Comparison of ENCODE assay signal across 18 cellular contexts in the genomic region with DNA sequence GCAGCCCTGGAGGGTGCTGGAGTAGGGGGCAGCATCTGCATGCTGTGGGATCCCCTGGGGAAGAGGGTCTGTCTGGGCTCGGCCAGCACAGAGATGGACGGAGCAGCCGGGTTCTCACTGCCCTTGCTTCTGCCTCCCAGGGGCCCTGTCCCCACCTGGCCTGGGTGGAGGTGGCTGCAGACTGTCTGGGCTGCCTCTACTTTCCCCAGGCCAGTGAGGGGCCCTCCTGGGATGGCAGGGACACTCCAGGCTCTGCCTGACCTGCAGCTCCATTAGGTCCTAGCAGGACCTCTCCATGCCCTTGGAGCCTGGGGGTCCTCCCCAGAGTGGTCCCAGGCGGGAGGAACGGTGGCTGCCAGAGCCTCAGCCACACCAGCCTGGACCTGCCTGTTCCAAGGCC.
DNase-seq lines count a peak whose midpoint lies in the region; ATAC-seq and TF ChIP-seq lines count a peak whose summit lies in the region.
"Had no signal": no experiment of that assay in that cellular context is flagged by ENCODE, and none has a peak within 500 bp of the region (broad histone marks: within the 10 kb centered on the region; RNA-seq: fewer than 3 reads in every experiment).

No MANE protein-coding gene starts in this region.

- DNase-seq in Right ventricle myocardium superior, result peak; percentile 36
- no peak for DNase-seq in cardiac septum (ENCODE audit: low spot score)
- peak; percentile 82 for DNase-seq in chondrocyte (ENCODE audit: low spot score)
- DNase-seq in lower lobe of right lung, result peak; percentile 35
- peak; percentile 44 to 67 for DNase-seq in aorta
- DNase-seq in NCI-H2029 treated with DMSO at 0.1 percent for 48 hours (lab: John Stamatoyannopoulos, UW), result no peak
- DNase-seq in GM19238 (ENCODE audit: insufficient read length, low spot score), result no peak
- DNase-seq in RWPE1 (ENCODE audit: low spot score), result no peak
- DNase-seq: Calu3; CD4-positive, CD25-positive, alpha-beta regulatory T cell; IMR-90; NCI-H1417; NCI-H2081; NCI-H226; NCI-H526; RPMI8226 had no signal

- intact Hi-C loops in Right ventricle myocardium superior (cut with DNase I) (loop anchor here (5.0 kb wide), 1 partner anchor 77 kb away; the partner anchor contains the start of gene INPP5A), cardiac septum (cut with DNase I) (loop anchor here (5.0 kb wide), 1 partner anchor 77 kb away; the partner anchor contains the start of gene INPP5A), lower lobe of right lung (cut with DNase I) (loop anchor here (5.0 kb wide), 1 partner anchor 177 kb away; no protein-coding TSS in a partner anchor), aorta (cut with DNase I) (loop anchor here in 1 of 2 donors (5.0 kb wide), 1 partner anchor 37 kb away; no protein-coding TSS in a partner anchor)

- H3K27ac ChIP-seq in lower lobe of right lung, result no peak overlapping the region
- H3K27ac ChIP-seq in aorta (ENCODE audit: low read depth in 1 of 2, low read length in 2 of 2), result no peak overlapping the region
- no peak overlapping the region for H3K27ac ChIP-seq in RWPE1

- peaks cover 4% of the 10 kb centered on the region for H3K4me1 Mint-ChIP-seq in chondrocyte (ENCODE audit: low read depth)

- no peak overlapping the region for H3K4me3 ChIP-seq in lower lobe of right lung
- H3K4me3 ChIP-seq in aorta (ENCODE audit: low read length in 2 of 2), result no peak overlapping the region
- H3K4me3 ChIP-seq: GM12878 had no signal

- H3K27me3 ChIP-seq in lower lobe of right lung (ENCODE audit: low read depth) (peaks cover 10% of the 10 kb centered on the region), aorta (ENCODE audit: control insufficient read depth in 1 of 2, insufficient read depth in 2 of 2, low read length in 1 of 2) (no peaks in the 10 kb centered on the region)

- H3K4me3 Mint-ChIP-seq in chondrocyte (ENCODE audit: unreplicated experiment), result no peak overlapping the region
- H3K4me3 Mint-ChIP-seq: CD4-positive, CD25-positive, alpha-beta regulatory T cell had no signal

- WGBS in aorta, 2 donors, result 93% methylated on average over 5 of the region's 5 CpGs

- no peaks in the 10 kb centered on the region for H3K36me3 Mint-ChIP-seq in chondrocyte (ENCODE audit: low read depth)
- H3K36me3 Mint-ChIP-seq: CD4-positive, CD25-positive, alpha-beta regulatory T cell had no signal

- no peak for ATAC-seq in Right ventricle myocardium superior (ENCODE audit: poor library complexity)
- no peak for ATAC-seq in lower lobe of right lung
- no peak for ATAC-seq in aorta (ENCODE audit: low FRiP score)
- ATAC-seq: GM12878, HCT116 had no signal

- POLR2A ChIA-PET in RWPE1 (lab: Yijun Ruan, JAX; ENCODE audit: low non-redundant PET), result no interaction called here

- H3K9me3 ChIP-seq in lower lobe of right lung, result no peaks in the 10 kb centered on the region
- no peaks in the 10 kb centered on the region for H3K9me3 ChIP-seq in aorta (ENCODE audit: control insufficient read depth, low read length)

- CTCF ChIA-PET in RWPE1 (lab: Yijun Ruan, JAX), result interaction anchor here (0.7 to 2.4 kb wide), 3 partner anchors 117 to 178 kb away, joined by 3 to 8 read pairs (median 3); no protein-coding TSS in a partner anchor

- H3K27me3 Mint-ChIP-seq in chondrocyte (ENCODE audit: low read depth), result no peaks in the 10 kb centered on the region

- H3K9me3 Mint-ChIP-seq in chondrocyte (ENCODE audit: low read depth), result no peaks in the 10 kb centered on the region
- H3K9me3 Mint-ChIP-seq: CD4-positive, CD25-positive, alpha-beta regulatory T cell had no signal

- H3K27ac Mint-ChIP-seq in chondrocyte (ENCODE audit: unreplicated experiment), result no peak overlapping the region
- H3K27ac Mint-ChIP-seq: CD4-positive, CD25-positive, alpha-beta regulatory T cell had no signal

- TF ChIP-seq CTCF in chondrocyte (IDR thresholded peaks at IDR 0.05) (no peak), lower lobe of right lung (IDR thresholded peaks at IDR 0.05) (no peak), RWPE1 (conservative IDR thresholded peaks at IDR 0.05; ENCODE audit: low read depth) (no peak)

- no peaks in the 10 kb centered on the region for H3K36me3 ChIP-seq in lower lobe of right lung
- no peaks in the 10 kb centered on the region for H3K36me3 ChIP-seq in aorta (ENCODE audit: control insufficient read depth in 1 of 2, insufficient read depth in 2 of 2, low read length in 1 of 2)

- H3K4me1 ChIP-seq in lower lobe of right lung (peaks cover 22% of the 10 kb centered on the region), aorta (ENCODE audit: control insufficient read depth in 1 of 2, insufficient read depth in 2 of 2, low read length in 2 of 2) (no peaks in the 10 kb centered on the region)

Comparison
In these comparisons a context has a peak if more than half of its experiments do, and no peak if none do; other contexts are left out.
1. DNase-seq: peak in Right ventricle myocardium superior (single experiment), chondrocyte (single experiment), lower lobe of right lung (single experiment) and aorta (2 of 2); none in cardiac septum (single experiment), NCI-H2029 treated with DMSO at 0.1 percent for 48 hours (single experiment), GM19238 (single experiment) and RWPE1 (single experiment).